8 cellular contexts compared by ENCODE assay signal in genomic region chr12:102061096-102061555, GRCh38. TPM values are rescaled to one million over a fixed set of nuclear protein-coding genes. Genes with fewer than 3 reads are reported as not detected.
DNase-seq lines count a peak whose midpoint lies in the region; ATAC-seq, FAIRE-seq and TF ChIP-seq lines count a peak whose summit lies in the region.

No MANE protein-coding gene starts in this region.

- no peak for TF ChIP-seq RAD21 in A549 (conservative IDR thresholded peaks at IDR 0.05 in 1 of 2, IDR thresholded peaks at IDR 0.05 in 1 of 2)

- CTCF ChIA-PET in A549 (lab: Yijun Ruan, JAX) = interaction anchor here (0.6 to 1.6 kb wide), 5 partner anchors 10 to 710 kb away, joined by 3 to 7 read pairs (median 4); no protein-coding TSS in a partner anchor

- peak; percentile 15 to 23; a peak in 5 of 6 replicates for ATAC-seq in A549
- ATAC-seq in GM18867 (IDR thresholded peaks at IDR 0.05; ENCODE audit: unreplicated experiment) = peak; percentile 31
- peak; percentile 38 for ATAC-seq in HG03097 (IDR thresholded peaks at IDR 0.05; ENCODE audit: low FRiP score, unreplicated experiment)
- ATAC-seq in pancreas = peak; percentile 28 to 60 (median 41)

- H3K27me3 ChIP-seq in pancreas = no peaks in the 10 kb centered on the region

- H3K27ac ChIP-seq in A549 = peak overlapping the region; percentile 78 to 87
- H3K27ac ChIP-seq in VCaP = peak overlapping the region; percentile 83
- H3K27ac ChIP-seq in pancreas = peak overlapping the region in 2 of 4 donors; percentile 59 to 79

- POLR2A ChIA-PET in A549 (lab: Yijun Ruan, JAX) = interaction anchor here (1.3 kb wide), 1 partner anchor 8 kb away, joined by 4 read pairs; no protein-coding TSS in a partner anchor

- TF ChIP-seq POLR2A in A549 (IDR thresholded peaks at IDR 0.05; ENCODE audit: low read length) = no peak

- no peak for TF ChIP-seq EP300 in A549 (IDR thresholded peaks at IDR 0.05)

- peak overlapping the region; percentile 90 for H3K4me2 ChIP-seq in A549

- H3K9me3 ChIP-seq in A549 = no peaks in the 10 kb centered on the region
- H3K9me3 ChIP-seq in pancreas = no peaks in the 10 kb centered on the region

- DNase-seq in A549 (ENCODE audit: low read depth in 1 of 2, low spot score in 1 of 2) (no peak), fibroblast of villous mesenchyme (ENCODE audit: low read depth) (peak; percentile 42), pancreas (no peak), NCI-H146 treated with DMSO at 0.1 percent for 48 hours (lab: John Stamatoyannopoulos, UW; ENCODE audit: unreplicated experiment) (no peak), T-helper 9 cell (no peak)

- no peaks in the 10 kb centered on the region for H3K36me3 ChIP-seq in pancreas

- intact Hi-C loops in pancreas (cut with DNase I) = no loop called here

- H3K4me3 ChIP-seq in A549 (peak overlapping the region; percentile 64), fibroblast of villous mesenchyme (ENCODE audit: low read depth, low read length) (peak overlapping the region; percentile 88), pancreas (peak overlapping the region; percentile 72 to 92 (median 75))

- FAIRE-seq in A549 (lab: Jason Lieb, UNC) = no peak
- FAIRE-seq in pancreas (lab: Jason Lieb, UNC) = no peak

- peaks cover 5% of the 10 kb centered on the region; the same call in 1 of the 3 replicates for H3K4me1 ChIP-seq in A549
- H3K4me1 ChIP-seq in pancreas = no peaks in the 10 kb centered on the region

- TF ChIP-seq CTCF in A549 (IDR thresholded peaks at IDR 0.05) (no peak), VCaP (conservative IDR thresholded peaks at IDR 0.05) (no peak), fibroblast of villous mesenchyme (IDR thresholded peaks at IDR 0.05; ENCODE audit: insufficient read depth, low read depth, low read length) (no peak), pancreas (IDR thresholded peaks at IDR 0.05) (no peak)

- WGBS in A549 (ENCODE audit: missing lambda C conversion rate) = 38% methylated on average over 9 of the region's 9 CpGs
- 11 to 15% methylated on average over 9 of the region's 9 CpGs for WGBS in pancreas, 2 donors

TF ChIP-seq in A549, 52 proteins besides CTCF, POLR2A, EP300 and RAD21:
- TF ChIP-seq NPAS2 (CRISPR knock-in tag; IDR thresholded peaks at IDR 0.05; ENCODE audit: borderline replicate concordance) (no peak), FOSB (CRISPR knock-in tag; IDR thresholded peaks at IDR 0.05) (no peak), MYC (IDR thresholded peaks at IDR 0.05; ENCODE audit: borderline replicate concordance, low read length) (no peak), CHD4 (IDR thresholded peaks at IDR 0.05; ENCODE audit: borderline replicate concordance) (no peak)

RNA-seq across cellular contexts. Expression of gene WASHC3, which starts 0.7 kb away (rescaled TPM):
- polyA plus RNA-seq in A549 (2011; rRNA removed) = 54.9 and 63.3 TPM in 2 replicates
- 22.5 and 22.8 TPM in 2 replicates for polyA plus RNA-seq in A549 (2012; cell fraction: cytosol; rRNA removed)
- polyA plus RNA-seq in A549 (2012; cell fraction: nucleus; rRNA removed) = 5.9 and 6.5 TPM in 2 replicates
- polyA plus RNA-seq in A549 (2017; fragmentation: RNase III; extraction: RNeasy Plus Mini Kit Qiagen cat#74134 plus additional on column Dnase treatment) = 36.2 to 39.1 TPM (median 38.1 TPM) in 3 replicates
- 14.5 and 18.1 TPM in 2 replicates for polyA minus RNA-seq in A549 (2011; rRNA and poly(A)+ RNA removed)
- 75.1 and 90.8 TPM in 2 replicates for total RNA-seq in fibroblast of villous mesenchyme
- total RNA-seq in pancreas = 10 to 100 TPM in 5 of 6 donors, 1 to 10 TPM in 1; 5.1 to 15.6 (median 12.8) TPM
- polyA plus RNA-seq in pancreas = 10 to 100 TPM; 15.5 to 29.0 TPM

RNA-seq across cellular contexts. Expression of gene NUP37, which starts 58.8 kb away (rescaled TPM):
- polyA plus RNA-seq in A549 (2011; rRNA removed) = 91.9 and 118 TPM in 2 replicates
- 57.8 and 58.2 TPM in 2 replicates for polyA plus RNA-seq in A549 (2012; cell fraction: cytosol; rRNA removed)
- polyA plus RNA-seq in A549 (2012; cell fraction: nucleus; rRNA removed) = 25.8 and 36.1 TPM in 2 replicates
- polyA plus RNA-seq in A549 (2017; fragmentation: RNase III; extraction: RNeasy Plus Mini Kit Qiagen cat#74134 plus additional on column Dnase treatment) = 98.0 to 103 TPM (median 101 TPM) in 3 replicates
- 16.0 and 21.5 TPM in 2 replicates for polyA minus RNA-seq in A549 (2011; rRNA and poly(A)+ RNA removed)
- 28.3 and 39.3 TPM in 2 replicates for total RNA-seq in fibroblast of villous mesenchyme
- total RNA-seq in pancreas = 10 to 100 TPM in 1 of 6 donors, 1 to 10 TPM in 5; 5.5 to 11.9 (median 8.1) TPM
- polyA plus RNA-seq in pancreas = 1 to 10 TPM; 4.9 to 7.8 TPM

RNA-seq across cellular contexts. Expression of gene PARPBP, which starts 58.9 kb away (rescaled TPM):
- polyA plus RNA-seq in A549 (2011; rRNA removed) (32.6 and 58.2 TPM in 2 replicates), A549 (2017; fragmentation: RNase III; extraction: RNeasy Plus Mini Kit Qiagen cat#74134 plus additional on column Dnase treatment) (31.8 to 32.8 TPM (median 32.4 TPM) in 3 replicates), pancreas (under 1 TPM; 0.38 to 0.53 TPM)
- polyA plus RNA-seq in A549 (2012; cell fraction: cytosol; rRNA removed) = 10.8 and 11.4 TPM in 2 replicates
- polyA plus RNA-seq in A549 (2012; cell fraction: nucleus; rRNA removed) = 4.3 and 7.3 TPM in 2 replicates
- polyA minus RNA-seq in A549 (2011; rRNA and poly(A)+ RNA removed) = 11.6 and 12.8 TPM in 2 replicates
- total RNA-seq in fibroblast of villous mesenchyme (8.7 and 13.0 TPM in 2 replicates), pancreas (under 1 TPM; 0.16 to 0.84 (median 0.58) TPM)
